In the genomic region with DNA sequence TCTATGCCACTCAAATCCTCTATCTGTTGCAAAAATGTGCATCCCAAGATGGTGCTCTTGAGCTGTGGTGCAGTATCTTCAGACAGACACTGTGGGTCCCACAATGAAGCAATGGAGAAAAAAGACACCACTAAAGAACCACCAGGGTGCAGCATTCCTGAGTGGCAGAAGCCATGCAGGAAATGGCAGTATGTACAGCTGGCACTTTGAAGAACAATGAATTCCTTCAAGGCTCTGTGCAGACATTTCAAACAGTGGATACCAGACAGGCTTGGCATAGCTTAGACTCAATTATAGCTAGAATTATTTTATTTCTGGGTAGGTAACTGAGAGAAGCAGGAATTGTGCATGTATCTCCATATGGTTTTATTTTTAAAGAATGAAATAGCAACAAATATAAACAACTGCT, we compare ENCODE assay signal across 1 cellular context.
TF ChIP-seq lines count a peak whose summit lies in the region.

No MANE protein-coding gene starts in this region.

TF ChIP-seq in HepG2, 621 proteins besides CTCF, POLR2A, EP300 and RAD21 (continued from another document and continues in another):
- TF ChIP-seq, protein P1, sequence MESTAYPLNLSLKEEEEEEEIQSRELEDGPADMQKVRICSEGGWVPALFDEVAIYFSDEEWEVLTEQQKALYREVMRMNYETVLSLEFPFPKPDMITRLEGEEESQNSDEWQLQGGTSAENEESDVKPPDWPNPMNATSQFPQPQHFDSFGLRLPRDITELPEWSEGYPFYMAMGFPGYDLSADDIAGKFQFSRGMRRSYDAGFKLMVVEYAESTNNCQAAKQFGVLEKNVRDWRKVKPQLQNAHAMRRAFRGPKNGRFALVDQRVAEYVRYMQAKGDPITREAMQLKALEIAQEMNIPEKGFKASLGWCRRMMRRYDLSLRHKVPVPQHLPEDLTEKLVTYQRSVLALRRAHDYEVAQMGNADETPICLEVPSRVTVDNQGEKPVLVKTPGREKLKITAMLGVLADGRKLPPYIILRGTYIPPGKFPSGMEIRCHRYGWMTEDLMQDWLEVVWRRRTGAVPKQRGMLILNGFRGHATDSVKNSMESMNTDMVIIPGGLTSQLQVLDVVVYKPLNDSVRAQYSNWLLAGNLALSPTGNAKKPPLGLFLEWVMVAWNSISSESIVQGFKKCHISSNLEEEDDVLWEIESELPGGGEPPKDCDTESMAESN (CRISPR knock-in tag; conservative IDR thresholded peaks at IDR 0.05): 0 out of 2 replicates have a peak, but pooled peaks have one; percentile 26
- TF ChIP-seq ZNF496 (CRISPR knock-in tag; IDR thresholded peaks at IDR 0.05; ENCODE audit: insufficient replicate concordance) (no peak), SAFB2 (CRISPR knock-in tag; IDR thresholded peaks at IDR 0.05; ENCODE audit: borderline replicate concordance, low read depth) (no peak), PCBP2 (optimal IDR thresholded peaks at IDR 0.05; ENCODE audit: low read depth, low read length, poor library complexity, severe bottlenecking) (no peak), ZEB1 (IDR thresholded peaks at IDR 0.05; ENCODE audit: insufficient replicate concordance, low read depth) (no peak), CEBPG (CRISPR knock-in tag; IDR thresholded peaks at IDR 0.05) (peak; percentile 90), ZNF558 (CRISPR knock-in tag; IDR thresholded peaks at IDR 0.05; ENCODE audit: borderline replicate concordance) (no peak), ELF1 (CRISPR knock-in tag; IDR thresholded peaks at IDR 0.05) (peak; percentile 41; the same call in 1 of the 2 replicates), ZNF761 (CRISPR knock-in tag; conservative IDR thresholded peaks at IDR 0.05) (no peak), YY1 (IDR thresholded peaks at IDR 0.05; ENCODE audit: insufficient read depth, insufficient replicate concordance, low read depth, low read length) (peak; percentile 46), TEAD2 (CRISPR knock-in tag; IDR thresholded peaks at IDR 0.05) (no peak), ZNF556 (CRISPR knock-in tag; IDR thresholded peaks at IDR 0.05; ENCODE audit: borderline replicate concordance) (no peak; the same call in 1 of the 2 replicates), CBFB (CRISPR knock-in tag; IDR thresholded peaks at IDR 0.05) (no peak), THRA (CRISPR knock-in tag; IDR thresholded peaks at IDR 0.05; ENCODE audit: borderline replicate concordance) (no peak), MATR3 (CRISPR knock-in tag; IDR thresholded peaks at IDR 0.05) (no peak), SKI (IDR thresholded peaks at IDR 0.05; ENCODE audit: partially characterized antibody) (no peak), ZNF710 (CRISPR knock-in tag; IDR thresholded peaks at IDR 0.05; ENCODE audit: borderline replicate concordance) (no peak), ZNF569 (CRISPR knock-in tag; IDR thresholded peaks at IDR 0.05; ENCODE audit: borderline replicate concordance) (no peak), HDAC2 (CRISPR knock-in tag; IDR thresholded peaks at IDR 0.05) (peak; percentile 50; the same call in 1 of the 2 replicates), ZKSCAN5 (CRISPR knock-in tag; IDR thresholded peaks at IDR 0.05) (no peak), ZNF30 (CRISPR knock-in tag; IDR thresholded peaks at IDR 0.05) (no peak), GPBP1L1 (CRISPR knock-in tag; IDR thresholded peaks at IDR 0.05) (no peak), SALL2 (CRISPR knock-in tag; IDR thresholded peaks at IDR 0.05) (no peak), ZFP1 (CRISPR knock-in tag; IDR thresholded peaks at IDR 0.05) (no peak), WIZ (CRISPR knock-in tag; IDR thresholded peaks at IDR 0.05) (no peak), SAP130 (CRISPR knock-in tag; IDR thresholded peaks at IDR 0.05; ENCODE audit: low read depth) (no peak; the same call in 1 of the 2 replicates), ZNF7 (CRISPR knock-in tag; IDR thresholded peaks at IDR 0.05) (0 out of 2 replicates have a peak, but pooled peaks have one; percentile 39), REPIN1 (CRISPR knock-in tag; IDR thresholded peaks at IDR 0.05; ENCODE audit: borderline replicate concordance, low read depth) (peak; percentile 79; the same call in 1 of the 2 replicates), ZNF235 (CRISPR knock-in tag; IDR thresholded peaks at IDR 0.05; ENCODE audit: borderline replicate concordance) (no peak), ELF3 (CRISPR knock-in tag; IDR thresholded peaks at IDR 0.05) (peak; percentile 56; the same call in 1 of the 2 replicates), MAFG (CRISPR knock-in tag; IDR thresholded peaks at IDR 0.05) (no peak), ZNF678 (CRISPR knock-in tag; IDR thresholded peaks at IDR 0.05) (no peak), ZNF713 (CRISPR knock-in tag; IDR thresholded peaks at IDR 0.05) (peak; percentile 64; the same call in 1 of the 2 replicates), PITX1 (CRISPR knock-in tag; IDR thresholded peaks at IDR 0.05) (no peak), TFAP4 (IDR thresholded peaks at IDR 0.05; ENCODE audit: borderline replicate concordance, low read depth) (0 out of 2 replicates have a peak, but pooled peaks have one; percentile 48), SRF (IDR thresholded peaks at IDR 0.05; ENCODE audit: low read depth, low read length) (0 out of 2 replicates have a peak, but pooled peaks have one; percentile 17), ZNF337 (CRISPR knock-in tag; IDR thresholded peaks at IDR 0.05; ENCODE audit: borderline replicate concordance, low read depth) (no peak), ZBTB21 (CRISPR knock-in tag; IDR thresholded peaks at IDR 0.05) (no peak), KDM2A (CRISPR knock-in tag; IDR thresholded peaks at IDR 0.05; ENCODE audit: borderline replicate concordance, low read depth) (no peak), HOXA5 (CRISPR knock-in tag; IDR thresholded peaks at IDR 0.05) (no peak), SRSF4 (IDR thresholded peaks at IDR 0.05; ENCODE audit: low read depth, low read length, poor library complexity, severe bottlenecking) (no peak), SMARCC2 (IDR thresholded peaks at IDR 0.05) (no peak), SOX6 (IDR thresholded peaks at IDR 0.05) (no peak), SOX6 (CRISPR knock-in tag; IDR thresholded peaks at IDR 0.05) (peak; percentile 47; the same call in 1 of the 2 replicates), U2AF2 (IDR thresholded peaks at IDR 0.05; ENCODE audit: low read depth, low read length) (no peak), ZNF510 (CRISPR knock-in tag; IDR thresholded peaks at IDR 0.05; ENCODE audit: low read depth) (no peak), EZH2 (conservative IDR thresholded peaks at IDR 0.05; ENCODE audit: low read depth, low read length) (no peak), RFX5 (IDR thresholded peaks at IDR 0.05; ENCODE audit: low read depth, low read length) (no peak), ISL2 (CRISPR knock-in tag; IDR thresholded peaks at IDR 0.05) (0 out of 2 replicates have a peak, but pooled peaks have one; percentile 51), HDAC1 (CRISPR knock-in tag; IDR thresholded peaks at IDR 0.05) (0 out of 2 replicates have a peak, but pooled peaks have one; percentile 30), HMG20A (CRISPR knock-in tag; IDR thresholded peaks at IDR 0.05; ENCODE audit: borderline replicate concordance) (no peak)
- TF ChIP-seq, protein P2, sequence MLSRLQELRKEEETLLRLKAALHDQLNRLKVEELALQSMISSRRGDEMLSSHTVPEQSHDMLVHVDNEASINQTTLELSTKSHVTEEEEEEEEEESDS (CRISPR knock-in tag; IDR thresholded peaks at IDR 0.05; ENCODE audit: borderline replicate concordance): no peak
- TF ChIP-seq, protein P3, sequence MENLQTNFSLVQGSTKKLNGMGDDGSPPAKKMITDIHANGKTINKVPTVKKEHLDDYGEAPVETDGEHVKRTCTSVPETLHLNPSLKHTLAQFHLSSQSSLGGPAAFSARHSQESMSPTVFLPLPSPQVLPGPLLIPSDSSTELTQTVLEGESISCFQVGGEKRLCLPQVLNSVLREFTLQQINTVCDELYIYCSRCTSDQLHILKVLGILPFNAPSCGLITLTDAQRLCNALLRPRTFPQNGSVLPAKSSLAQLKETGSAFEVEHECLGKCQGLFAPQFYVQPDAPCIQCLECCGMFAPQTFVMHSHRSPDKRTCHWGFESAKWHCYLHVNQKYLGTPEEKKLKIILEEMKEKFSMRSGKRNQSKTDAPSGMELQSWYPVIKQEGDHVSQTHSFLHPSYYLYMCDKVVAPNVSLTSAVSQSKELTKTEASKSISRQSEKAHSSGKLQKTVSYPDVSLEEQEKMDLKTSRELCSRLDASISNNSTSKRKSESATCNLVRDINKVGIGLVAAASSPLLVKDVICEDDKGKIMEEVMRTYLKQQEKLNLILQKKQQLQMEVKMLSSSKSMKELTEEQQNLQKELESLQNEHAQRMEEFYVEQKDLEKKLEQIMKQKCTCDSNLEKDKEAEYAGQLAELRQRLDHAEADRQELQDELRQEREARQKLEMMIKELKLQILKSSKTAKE (CRISPR knock-in tag; IDR thresholded peaks at IDR 0.05; ENCODE audit: borderline replicate concordance): no peak
- TF ChIP-seq, protein P4, sequence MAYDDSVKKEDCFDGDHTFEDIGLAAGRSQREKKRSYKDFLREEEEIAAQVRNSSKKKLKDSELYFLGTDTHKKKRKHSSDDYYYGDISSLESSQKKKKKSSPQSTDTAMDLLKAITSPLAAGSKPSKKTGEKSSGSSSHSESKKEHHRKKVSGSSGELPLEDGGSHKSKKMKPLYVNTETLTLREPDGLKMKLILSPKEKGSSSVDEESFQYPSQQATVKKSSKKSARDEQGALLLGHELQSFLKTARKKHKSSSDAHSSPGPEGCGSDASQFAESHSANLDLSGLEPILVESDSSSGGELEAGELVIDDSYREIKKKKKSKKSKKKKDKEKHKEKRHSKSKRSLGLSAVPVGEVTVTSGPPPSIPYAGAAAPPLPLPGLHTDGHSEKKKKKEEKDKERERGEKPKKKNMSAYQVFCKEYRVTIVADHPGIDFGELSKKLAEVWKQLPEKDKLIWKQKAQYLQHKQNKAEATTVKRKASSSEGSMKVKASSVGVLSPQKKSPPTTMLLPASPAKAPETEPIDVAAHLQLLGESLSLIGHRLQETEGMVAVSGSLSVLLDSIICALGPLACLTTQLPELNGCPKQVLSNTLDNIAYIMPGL (CRISPR knock-in tag; IDR thresholded peaks at IDR 0.05; ENCODE audit: borderline replicate concordance in 1 of 2, low read depth in 1 of 2): peak; percentile 52 to 67; a peak in 2 of 4 replicates
- TF ChIP-seq, protein P5, sequence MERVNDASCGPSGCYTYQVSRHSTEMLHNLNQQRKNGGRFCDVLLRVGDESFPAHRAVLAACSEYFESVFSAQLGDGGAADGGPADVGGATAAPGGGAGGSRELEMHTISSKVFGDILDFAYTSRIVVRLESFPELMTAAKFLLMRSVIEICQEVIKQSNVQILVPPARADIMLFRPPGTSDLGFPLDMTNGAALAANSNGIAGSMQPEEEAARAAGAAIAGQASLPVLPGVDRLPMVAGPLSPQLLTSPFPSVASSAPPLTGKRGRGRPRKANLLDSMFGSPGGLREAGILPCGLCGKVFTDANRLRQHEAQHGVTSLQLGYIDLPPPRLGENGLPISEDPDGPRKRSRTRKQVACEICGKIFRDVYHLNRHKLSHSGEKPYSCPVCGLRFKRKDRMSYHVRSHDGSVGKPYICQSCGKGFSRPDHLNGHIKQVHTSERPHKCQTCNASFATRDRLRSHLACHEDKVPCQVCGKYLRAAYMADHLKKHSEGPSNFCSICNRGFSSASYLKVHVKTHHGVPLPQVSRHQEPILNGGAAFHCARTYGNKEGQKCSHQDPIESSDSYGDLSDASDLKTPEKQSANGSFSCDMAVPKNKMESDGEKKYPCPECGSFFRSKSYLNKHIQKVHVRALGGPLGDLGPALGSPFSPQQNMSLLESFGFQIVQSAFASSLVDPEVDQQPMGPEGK (CRISPR knock-in tag; IDR thresholded peaks at IDR 0.05): no peak
